In genomic region chr5:98827161-98827560, GRCh38 we compare ENCODE assay signal across 8 cellular contexts.
DNase-seq lines count a peak whose midpoint lies in the region; ATAC-seq and TF ChIP-seq lines count a peak whose summit lies in the region.

No MANE protein-coding gene starts in this region.

- no peak overlapping the region for H3K4me3 ChIP-seq in cardiac fibroblast (replicated peaks in 1 of 2; ENCODE audit: low read depth in 2 of 2, low read length in 2 of 2)

- DNase-seq in DMS 273 treated with DMSO at 0.1 percent for 48 hours (lab: John Stamatoyannopoulos, UW) (peak; percentile 23), NCI-H1105 (lab: John Stamatoyannopoulos, UW) (peak; percentile 1), cardiac fibroblast (ENCODE audit: low read depth in 2 of 2) (peak; percentile 69 to 75), midbrain (lab: John Stamatoyannopoulos, UW) (peak; percentile 1), nucleus accumbens (lab: John Stamatoyannopoulos, UW) (no peak), HK-2 (ENCODE audit: unreplicated experiment) (no peak)

- TF ChIP-seq CTCF in cardiac fibroblast (IDR thresholded peaks at IDR 0.05; ENCODE audit: low read depth, low read length), result peak; percentile 47

- ATAC-seq in GM21447 (IDR thresholded peaks at IDR 0.05; ENCODE audit: unreplicated experiment) (peak; percentile 72), HG02588 (IDR thresholded peaks at IDR 0.05; ENCODE audit: unreplicated experiment) (no peak)

Comparison
In these comparisons a context has a peak if more than half of its experiments do, and no peak if none do; other contexts are left out.
1. DNase-seq: peak in DMS 273 treated with DMSO at 0.1 percent for 48 hours (single experiment), NCI-H1105 (single experiment), cardiac fibroblast (2 of 2) and midbrain (single experiment); none in nucleus accumbens (0 of 56) and HK-2 (single experiment).